Comparison of ENCODE assay signal across 29 cellular contexts in the genomic region with DNA sequence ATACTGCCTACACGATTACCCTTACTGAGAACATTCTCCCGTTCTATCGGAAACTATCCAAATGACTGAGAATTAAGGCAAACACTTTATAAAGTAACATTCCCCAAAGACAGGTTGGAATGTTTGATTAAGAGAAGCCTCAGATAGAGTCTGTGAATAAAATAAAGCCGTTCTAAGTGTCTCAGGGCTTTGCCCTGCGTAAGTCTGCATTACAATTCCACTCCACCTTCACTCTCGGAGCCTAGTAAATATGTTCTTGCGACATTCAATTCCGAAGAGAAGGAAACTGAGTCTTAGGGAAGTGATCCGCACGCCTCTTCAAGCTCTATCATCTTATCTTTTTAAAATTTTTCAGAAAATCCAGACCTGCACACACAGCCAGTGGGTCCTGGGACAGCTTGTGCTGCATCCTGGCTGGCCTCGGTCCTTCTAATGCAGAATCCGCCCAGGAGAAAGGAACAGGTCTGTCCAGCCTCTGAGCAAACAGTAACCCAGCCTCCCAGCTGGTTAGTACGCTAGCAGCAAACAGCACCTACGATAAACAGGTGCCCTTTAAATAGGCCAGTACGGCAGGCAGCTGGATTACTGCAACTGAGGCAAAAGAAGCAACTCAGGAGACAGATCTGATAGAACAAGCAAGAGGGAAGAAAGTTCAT.
DNase-seq lines count a peak whose midpoint lies in the region; ATAC-seq, FAIRE-seq and TF ChIP-seq lines count a peak whose summit lies in the region.
"Had no signal": no experiment of that assay in that cellular context is flagged by ENCODE, and none has a peak within 500 bp of the region (broad histone marks: within the 10 kb centered on the region; RNA-seq: fewer than 3 reads in every experiment).

No MANE protein-coding gene starts in this region.

- no peak for TF ChIP-seq POLR2A in ovary (IDR thresholded peaks at IDR 0.05)

- peak in 2 of 3 experiments; percentile 10 to 32 for DNase-seq in NCI-H1417 (lab: John Stamatoyannopoulos, UW)
- DNase-seq in NCI-H1417 treated with DMSO at 0.1 percent for 48 hours (lab: John Stamatoyannopoulos, UW) = no peak
- DNase-seq in NCI-H774 (lab: John Stamatoyannopoulos, UW) = peak; percentile 64
- peak; percentile 53 for DNase-seq in lower lobe of right lung
- DNase-seq in upper lobe of right lung = peak; percentile 71
- DNase-seq in coronary artery (ENCODE audit: low spot score) = no peak
- no peak for DNase-seq in D721Med (ENCODE audit: insufficient read length, low spot score)
- DNase-seq in ovary = no peak
- DNase-seq: 8988T; activated CD4-positive, alpha-beta T cell treated with anti-CD3 and anti-CD28 coated beads, Interleukin-2, amount 10 ng/mL, durations not matched to agents 24 days and 14 days; activated effector memory CD4-positive, alpha-beta T cell treated with Interleukin-2 at 50 U/mL for 16 hours; anterior cingulate cortex; CD4-positive, CD25-positive, alpha-beta regulatory T cell; effector CD4-positive, alpha-beta T cell; EL; gastrocnemius medialis; HFFc6; NCI-H1092 treated with DMSO at 0.1 percent for 48 hours; NCI-H2029 treated with DMSO at 0.1 percent for 48 hours; NCI-H2227 treated with DMSO at 0.1 percent for 48 hours; right lobe of liver; stimulated activated CD8-positive, alpha-beta memory T cell treated with anti-CD3 and anti-CD28 coated beads, Interleukin-4, amount 100 ng/mL, for 48 hours; stimulated activated naive CD8-positive, alpha-beta T cell treated with anti-CD3 and anti-CD28 coated beads, Interleukin-15, amount 100 ng/mL, for 72 hours; T1000; thyroid gland had no signal

- WGBS in ovary, 3 donors = 76 to 85% (median 77%) methylated on average over 15 of the region's 15 CpGs

- H3K4me3 ChIP-seq in lower lobe of right lung (peak overlapping the region; percentile 28), upper lobe of right lung (peak overlapping the region; percentile 17), coronary artery (no peak overlapping the region), ovary (no peak overlapping the region)
- H3K4me3 ChIP-seq: gastrocnemius medialis, right lobe of liver, SJSA1, thyroid gland had no signal

- peaks cover 3% of the 10 kb centered on the region for H3K27me3 ChIP-seq in lower lobe of right lung (ENCODE audit: low read depth)
- no peaks in the 10 kb centered on the region for H3K27me3 ChIP-seq in upper lobe of right lung
- no peaks in the 10 kb centered on the region for H3K27me3 ChIP-seq in ovary
- H3K27me3 ChIP-seq: gastrocnemius medialis, right lobe of liver, thyroid gland had no signal

- intact Hi-C loops in lower lobe of right lung (cut with DNase I) (no loop called here), upper lobe of right lung (cut with DNase I) (no loop called here), ovary (cut with DNase I) (no loop called here)

- H3K4me1 ChIP-seq in lower lobe of right lung = no peaks in the 10 kb centered on the region
- no peaks in the 10 kb centered on the region for H3K4me1 ChIP-seq in upper lobe of right lung
- no peaks in the 10 kb centered on the region for H3K4me1 ChIP-seq in ovary (ENCODE audit: insufficient read depth)
- H3K4me1 ChIP-seq: gastrocnemius medialis, right lobe of liver, SJSA1, thyroid gland had no signal

- TF ChIP-seq CTCF in lower lobe of right lung (IDR thresholded peaks at IDR 0.05) = no peak
- no peak for TF ChIP-seq CTCF in upper lobe of right lung (IDR thresholded peaks at IDR 0.05)
- TF ChIP-seq CTCF in coronary artery (IDR thresholded peaks at IDR 0.05) = no peak
- TF ChIP-seq CTCF in D721Med (IDR thresholded peaks at IDR 0.05; ENCODE audit: insufficient read depth, missing control alignments) = no peak
- TF ChIP-seq CTCF in ovary (IDR thresholded peaks at IDR 0.05) = no peak

- ATAC-seq in lower lobe of right lung (peak; percentile 83 to 86), upper lobe of right lung (peak; percentile 87)
- ATAC-seq: gastrocnemius medialis; right lobe of liver; stimulated activated naive CD8-positive, alpha-beta T cell treated with anti-CD3 and anti-CD28 coated beads, Interleukin-15, amount 100 ng/mL, for 72 hours had no signal

- H3K9me3 ChIP-seq in lower lobe of right lung (no peaks in the 10 kb centered on the region), upper lobe of right lung (no peaks in the 10 kb centered on the region), ovary (no peaks in the 10 kb centered on the region)
- H3K9me3 ChIP-seq: gastrocnemius medialis, right lobe of liver, SJSA1, thyroid gland had no signal

- no peak for FAIRE-seq in D721Med (lab: Jason Lieb, UNC)
- FAIRE-seq: bronchial epithelial cell, H1, RCC 7860 had no signal

- H3K27ac ChIP-seq in lower lobe of right lung (peak overlapping the region; percentile 14), upper lobe of right lung (peak overlapping the region; percentile 26), coronary artery (no peak overlapping the region), ovary (no peak overlapping the region)
- H3K27ac ChIP-seq: gastrocnemius medialis, right lobe of liver, SJSA1, thyroid gland had no signal

- H3K36me3 ChIP-seq in lower lobe of right lung = no peaks in the 10 kb centered on the region
- H3K36me3 ChIP-seq in upper lobe of right lung = no peaks in the 10 kb centered on the region
- no peaks in the 10 kb centered on the region for H3K36me3 ChIP-seq in ovary
- H3K36me3 ChIP-seq: gastrocnemius medialis, right lobe of liver, SJSA1, thyroid gland had no signal

- TF ChIP-seq EP300 in ovary (IDR thresholded peaks at IDR 0.05) = no peak

Comparison
In these comparisons a context has a peak if more than half of its experiments do, and no peak if none do; other contexts are left out.
1. DNase-seq: peak in NCI-H1417 (2 of 3), NCI-H774 (single experiment), lower lobe of right lung (single experiment) and upper lobe of right lung (single experiment); none in NCI-H1417 treated with DMSO at 0.1 percent for 48 hours (single experiment), coronary artery (single experiment), D721Med (single experiment) and ovary (0 of 5).
2. H3K27ac ChIP-seq: peak in lower lobe of right lung (single experiment) and upper lobe of right lung (single experiment); none in coronary artery (0 of 2) and ovary (0 of 2).
3. H3K4me3 ChIP-seq: peak in lower lobe of right lung (single experiment) and upper lobe of right lung (single experiment); none in coronary artery (single experiment) and ovary (single experiment).